Comparison of ENCODE assay signal across 8 cellular contexts in the genomic region with DNA sequence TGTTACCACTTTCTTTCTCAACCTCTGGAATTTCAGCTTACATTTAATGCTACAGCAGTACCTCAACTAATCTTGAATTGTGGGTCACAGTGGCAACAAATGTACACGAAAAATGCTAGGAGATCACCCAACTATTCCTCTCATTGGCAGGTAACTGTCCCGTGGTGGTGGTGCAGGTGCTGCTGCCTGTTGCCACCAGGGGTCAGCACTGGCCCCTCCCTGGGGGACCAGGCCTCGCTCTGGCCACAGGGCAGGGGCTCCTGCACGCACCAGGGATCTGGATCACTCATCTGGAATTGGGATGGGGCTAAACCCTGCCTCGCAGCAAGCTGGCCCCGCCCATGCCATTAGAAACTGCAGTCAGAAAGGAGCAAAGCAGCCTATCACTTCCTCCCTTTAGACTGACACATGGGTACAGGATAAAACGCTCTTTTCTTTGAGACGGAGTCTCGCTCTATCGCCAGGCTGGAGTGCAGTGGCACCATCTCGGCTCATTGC. TPM values are rescaled to one million over a fixed set of nuclear protein-coding genes. Genes with fewer than 3 reads are reported as not detected.
DNase-seq lines count a peak whose midpoint lies in the region; ATAC-seq, FAIRE-seq and TF ChIP-seq lines count a peak whose summit lies in the region.

No MANE protein-coding gene starts in this region.

- H3K9me3 Mint-ChIP-seq in Calu3 (ENCODE audit: low read depth, unreplicated experiment) = no peaks in the 10 kb centered on the region

- H3K4me1 Mint-ChIP-seq in Calu3 (ENCODE audit: low read depth, unreplicated experiment) = peaks cover 15% of the 10 kb centered on the region

- BruUV-seq in Calu3 (replicated peaks; lab: Mats Ljungman, UMichigan) = no TSS peak

- H3K27me3 Mint-ChIP-seq in Calu3 (ENCODE audit: unreplicated experiment) = no peaks in the 10 kb centered on the region

- H3K27ac ChIP-seq in brain microvascular endothelial cell (peak overlapping the region; percentile 38), kidney (ENCODE audit: low read depth in 2 of 2, low read length in 2 of 2) (no peak overlapping the region)

- intact Hi-C loops in Calu3 (cut with micrococcal nuclease; ENCODE audit: unreplicated experiment) (no loop called here), kidney (cut with DNase I) (no loop called here)

- no peak overlapping the region for H3K4me3 ChIP-seq in brain microvascular endothelial cell (ENCODE audit: low read depth, low read length)
- no peak overlapping the region for H3K4me3 ChIP-seq in kidney (ENCODE audit: low read length in 2 of 2)

- in situ Hi-C loops in brain microvascular endothelial cell (cut with HindIII; ENCODE audit: low pct_ligation_motif_present, low sequenced_read_pairs) = no loop called here

- H3K27me3 ChIP-seq in brain microvascular endothelial cell (replicated peaks) = no peaks in the 10 kb centered on the region

- no peaks in the 10 kb centered on the region for H3K9me3 ChIP-seq in kidney (ENCODE audit: control insufficient read depth in 1 of 2, low read length in 2 of 2)

- H3K27ac Mint-ChIP-seq in Calu3 (ENCODE audit: unreplicated experiment) = no peak overlapping the region

- no peak for ATAC-seq in GM21528 (IDR thresholded peaks at IDR 0.05; ENCODE audit: low FRiP score, unreplicated experiment)
- no peak for ATAC-seq in GM19395 (IDR thresholded peaks at IDR 0.05; ENCODE audit: unreplicated experiment)

- H3K4me1 ChIP-seq in kidney (ENCODE audit: control insufficient read depth in 1 of 2, insufficient read depth in 1 of 2, low read depth in 1 of 2, low read length in 2 of 2) = peaks cover 0 to 9% of the 10 kb centered on the region in 2 donors

- peak overlapping the region in 1 of 2 donors; percentile 12 for H3K9ac ChIP-seq in kidney (ENCODE audit: low read length in 2 of 2)

- H3K36me3 ChIP-seq in brain microvascular endothelial cell (replicated peaks) (peaks cover 41% of the 10 kb centered on the region), kidney (ENCODE audit: control insufficient read depth in 1 of 2, insufficient read depth in 2 of 2, low read length in 2 of 2) (peaks cover 3 to 16% of the 10 kb centered on the region in 2 donors)

- no peak overlapping the region for H3K4me3 Mint-ChIP-seq in Calu3 (ENCODE audit: low read depth, unreplicated experiment)

- TF ChIP-seq CTCF in Calu3 (IDR thresholded peaks at IDR 0.05; ENCODE audit: unreplicated experiment) (peak; percentile 87), brain microvascular endothelial cell (IDR thresholded peaks at IDR 0.05; ENCODE audit: low read depth, low read length, missing control alignments) (peak; percentile 97), kidney (IDR thresholded peaks at IDR 0.05; ENCODE audit: borderline replicate concordance, extremely low read depth, insufficient read depth) (peak; percentile 87)

- CTCF ChIA-PET in Calu3 (lab: Charles Lee) = interaction anchor here (0.7 to 2.0 kb wide), 4 partner anchors 14 to 246 kb away, joined by 3 to 14 read pairs (median 3); no protein-coding TSS in a partner anchor

- peaks cover 55% of the 10 kb centered on the region for H3K36me3 Mint-ChIP-seq in Calu3 (ENCODE audit: insufficient read depth, unreplicated experiment)

- DNase-seq in Calu3 = peak; percentile 87
- peak; percentile 26 for DNase-seq in HS-27A (ENCODE audit: low read depth)
- peak; percentile 45 for DNase-seq in T-helper 9 cell
- DNase-seq in brain microvascular endothelial cell = peak; percentile 37
- DNase-seq in kidney = peak; percentile 91
- DNase-seq in stimulated activated CD4-positive, alpha-beta T cell treated with anti-CD3 and anti-CD28 coated beads, Interleukin-4, amount 100 ng/mL, for 24 hours = peak; percentile 59

- FAIRE-seq in kidney (lab: Jason Lieb, UNC) = no peak

RNA-seq across cellular contexts. Expression of a gene that starts 6.9 kb away (rescaled TPM):
- total RNA-seq in Calu3 (2022) (59.4 and 60.1 TPM in 2 replicates), kidney (67.9 TPM)
- 44.1 TPM for polyA plus RNA-seq in kidney (ENCODE audit: insufficient read depth, low read depth, low replicate concordance)

RNA-seq across cellular contexts. Expression of a gene that starts 18.8 kb away (rescaled TPM):
- 0.66 and 1.1 TPM in 2 replicates for total RNA-seq in Calu3 (2022)
- 0.88 TPM for total RNA-seq in kidney
- polyA plus RNA-seq in kidney (ENCODE audit: insufficient read depth, low read depth, low replicate concordance) = not detected

RNA-seq across cellular contexts. Expression of a gene that starts 27.6 kb away (rescaled TPM):
- total RNA-seq in Calu3 (2022) = 101 and 102 TPM in 2 replicates
- total RNA-seq in kidney = 426 TPM
- polyA plus RNA-seq in kidney (ENCODE audit: insufficient read depth, low read depth, low replicate concordance) = 287 TPM

Comparison
In these comparisons a context has a peak if more than half of its experiments do, and no peak if none do; other contexts are left out.
1. DNase-seq: peak in every context shown above with its lines; median percentile 91 in kidney; 87 in Calu3; 59 in stimulated activated CD4-positive, alpha-beta T cell treated with anti-CD3 and anti-CD28 coated beads, Interleukin-4, amount 100 ng/mL, for 24 hours; 45 in T-helper 9 cell; 37 in brain microvascular endothelial cell; 26 in HS-27A.